8 cellular contexts compared by ENCODE assay signal in genomic region chr1:113904292-113904673, GRCh38. TPM values are rescaled to one million over a fixed set of nuclear protein-coding genes. Genes with fewer than 3 reads are reported as not detected.
DNase-seq lines count a peak whose midpoint lies in the region; ATAC-seq and TF ChIP-seq lines count a peak whose summit lies in the region.

No MANE protein-coding gene starts in this region.

- no peak overlapping the region for H3K4ac ChIP-seq in neuronal stem cell (ENCODE audit: low read length)

- peak overlapping the region; percentile 86 for H3K9ac ChIP-seq in neuronal stem cell (ENCODE audit: low read depth, low read length, poor library complexity)

- no peaks in the 10 kb centered on the region for H3K27me3 ChIP-seq in CD8-positive, alpha-beta T cell (ENCODE audit: insufficient read depth, low read length)
- H3K27me3 ChIP-seq in neuronal stem cell (ENCODE audit: control insufficient read depth in 3 of 3, insufficient read depth in 3 of 3, low read depth in 1 of 3, low read length in 3 of 3), result no peaks in the 10 kb centered on the region

- WGBS in neuronal stem cell (ENCODE audit: extremely low coverage in 2 of 2, insufficient read length in 2 of 2, insufficient replicate concordance in 1 of 2), 2 donors, result no CpG with 5 or more reads among the region's 11 CpGs

- H3K18ac ChIP-seq in neuronal stem cell (ENCODE audit: low read length), result peak overlapping the region; percentile 93

- peak in 1 of 7 experiments; percentile 72 for DNase-seq in CD8-positive, alpha-beta T cell
- DNase-seq in SW480 (ENCODE audit: low spot score), result peak; percentile 65
- DNase-seq in epithelial cell of prostate (ENCODE audit: low read depth, low spot score), result peak; percentile 31
- no peak for DNase-seq in neuronal stem cell (ENCODE audit: low spot score)
- no peak for DNase-seq in GM19238 (ENCODE audit: insufficient read length, low spot score)
- DNase-seq in ureter (ENCODE audit: low spot score), result no peak

- H3K4me3 ChIP-seq in CD8-positive, alpha-beta T cell (ENCODE audit: low read depth, low read length), result peak overlapping the region; percentile 85
- H3K4me3 ChIP-seq in neuronal stem cell (ENCODE audit: low read length in 2 of 2), result peak overlapping the region; percentile 72 to 99

- H2BK15ac ChIP-seq in neuronal stem cell (ENCODE audit: low read length), result peak overlapping the region; percentile 52

- H3K4me1 Mint-ChIP-seq in CD8-positive, alpha-beta T cell (ENCODE audit: low read depth), result peaks cover 68% of the 10 kb centered on the region

- H3K14ac ChIP-seq in neuronal stem cell (ENCODE audit: low read length), result peak overlapping the region; percentile 73

- peaks cover 13% of the 10 kb centered on the region for H3K36me3 ChIP-seq in CD8-positive, alpha-beta T cell (ENCODE audit: insufficient read depth, low read length)
- H3K36me3 ChIP-seq in neuronal stem cell (replicated peaks in 1 of 2; ENCODE audit: control insufficient read depth in 2 of 2, insufficient read depth in 2 of 2, low read length in 2 of 2), result peaks cover 11 to 55% of the 10 kb centered on the region in 2 donors

- H3K27me3 Mint-ChIP-seq in CD8-positive, alpha-beta T cell (ENCODE audit: low read depth), result no peaks in the 10 kb centered on the region

- H3K9me3 Mint-ChIP-seq in CD8-positive, alpha-beta T cell, result no peaks in the 10 kb centered on the region

- H4K8ac ChIP-seq in neuronal stem cell (ENCODE audit: low read depth, low read length), result no peak overlapping the region

- POLR2A ChIA-PET in CD8-positive, alpha-beta T cell (lab: Charles Lee), result interaction anchor here (0.6 to 4.3 kb wide), 24 partner anchors 12 to 1151 kb away, joined by 3 to 119 read pairs (median 4); partner anchors contain the start of genes HIPK1, RSBN1 and TRIM33

- H4K91ac ChIP-seq in neuronal stem cell (ENCODE audit: low read depth, low read length, poor library complexity), result no peak overlapping the region

- intact Hi-C loops in CD8-positive, alpha-beta T cell (cut with DNase I, micrococcal nuclease), result loop anchor here (10.0 kb wide), 3 partner anchors 149 to 829 kb away; partner anchors contain the start of genes BCAS2 (in 1 of the 2), LRIG2 (in 1 of the 2) and PHTF1 (in 1 of the 2)

- TF ChIP-seq CTCF in CD8-positive, alpha-beta T cell (IDR thresholded peaks at IDR 0.05), result no peak

- no peak overlapping the region for H2AK5ac ChIP-seq in neuronal stem cell (ENCODE audit: low read depth, low read length)

- no peaks in the 10 kb centered on the region for H3K9me3 ChIP-seq in CD8-positive, alpha-beta T cell (ENCODE audit: low read length)
- H3K9me3 ChIP-seq in neuronal stem cell (replicated peaks in 1 of 2; ENCODE audit: control insufficient read depth in 2 of 2, insufficient read depth in 1 of 2, low read depth in 1 of 2, low read length in 2 of 2), result no peaks in the 10 kb centered on the region

- H3K4me2 ChIP-seq in neuronal stem cell (ENCODE audit: insufficient read depth, low read length, poor library complexity, severe bottlenecking), result peak overlapping the region; percentile 89

- no peak overlapping the region for H2BK5ac ChIP-seq in neuronal stem cell (ENCODE audit: low read length)

- peak; percentile 41 for ATAC-seq in CD8-positive, alpha-beta T cell
- ATAC-seq in GM19438 (IDR thresholded peaks at IDR 0.05; ENCODE audit: low read depth, unreplicated experiment) (peak; percentile 28), HG03520 (IDR thresholded peaks at IDR 0.05; ENCODE audit: unreplicated experiment) (peak; percentile 26)

- peaks cover 34% of the 10 kb centered on the region for H3K4me1 ChIP-seq in CD8-positive, alpha-beta T cell (ENCODE audit: insufficient read depth, low read length)
- peaks cover 2 to 6% of the 10 kb centered on the region in 2 donors for H3K4me1 ChIP-seq in neuronal stem cell (ENCODE audit: control insufficient read depth in 2 of 2, insufficient read depth in 1 of 2, low read depth in 1 of 2, low read length in 2 of 2)

- peak overlapping the region; percentile 91 for H2AFZ ChIP-seq in neuronal stem cell (ENCODE audit: low read length)

- H3K36me3 Mint-ChIP-seq in CD8-positive, alpha-beta T cell, result peaks cover 63% of the 10 kb centered on the region

- H3K4me3 Mint-ChIP-seq in CD8-positive, alpha-beta T cell, result peak overlapping the region; percentile 99

- no peak overlapping the region for H2BK120ac ChIP-seq in neuronal stem cell (ENCODE audit: low read depth, low read length)

- CTCF ChIA-PET in CD8-positive, alpha-beta T cell (lab: Charles Lee), result interaction anchor here (0.8 to 6.0 kb wide), 18 partner anchors 12 to 144 kb away, joined by 3 to 61 read pairs (median 4); partner anchors contain the start of genes HIPK1 and RSBN1

- no peak overlapping the region for H2BK12ac ChIP-seq in neuronal stem cell (ENCODE audit: low read length)

- H3K27ac Mint-ChIP-seq in CD8-positive, alpha-beta T cell, result peak overlapping the region; percentile 100

- H3K79me1 ChIP-seq in neuronal stem cell (ENCODE audit: low read depth, low read length), result peaks cover 4% of the 10 kb centered on the region

- H3K23ac ChIP-seq in neuronal stem cell (ENCODE audit: low read depth, low read length, poor library complexity), result peak overlapping the region; percentile 29

- H3K27ac ChIP-seq in CD8-positive, alpha-beta T cell (ENCODE audit: low read depth, low read length), result peak overlapping the region; percentile 96
- H3K27ac ChIP-seq in epithelial cell of prostate (peak overlapping the region; percentile 84), neuronal stem cell (replicated peaks; ENCODE audit: low read length) (peak overlapping the region; percentile 95)

RNA-seq across cellular contexts. Expression of gene AP4B1, which starts 0.3 kb away (rescaled TPM):
- 10 to 100 TPM; 63.7 to 67.3 TPM for total RNA-seq in CD8-positive, alpha-beta T cell
- 9.6 TPM for polyA plus RNA-seq in neuronal stem cell (2013, experiment 1 of 2)
- polyA plus RNA-seq in neuronal stem cell (2013, experiment 2 of 2), result 8.3 TPM
- total RNA-seq in ureter, result 31.6 TPM

RNA-seq across cellular contexts. Expression of gene DCLRE1B, which starts 0.8 kb away (rescaled TPM):
- total RNA-seq in CD8-positive, alpha-beta T cell, result 1 to 10 TPM; 8.1 to 9.1 TPM
- polyA plus RNA-seq in neuronal stem cell (2013, experiment 1 of 2), result 8.9 TPM
- polyA plus RNA-seq in neuronal stem cell (2013, experiment 2 of 2), result 9.1 TPM
- total RNA-seq in ureter, result 5.3 TPM

RNA-seq across cellular contexts. Expression of gene BCL2L15, which starts 16.9 kb away (rescaled TPM):
- total RNA-seq in CD8-positive, alpha-beta T cell, result 1 to 10 TPM in 1 of 2 experiments, under 1 TPM in 1; 0.89 to 2.0 TPM
- polyA plus RNA-seq in neuronal stem cell (2013, experiment 1 of 2), result 0.04 TPM
- polyA plus RNA-seq in neuronal stem cell (2013, experiment 2 of 2), result 0.06 TPM
- total RNA-seq in ureter, result 8.0 TPM

RNA-seq across cellular contexts. Expression of gene HIPK1, which starts 24.8 kb away (rescaled TPM):
- 100 to 1,000 TPM; 301 to 312 TPM for total RNA-seq in CD8-positive, alpha-beta T cell
- 24.6 TPM for polyA plus RNA-seq in neuronal stem cell (2013, experiment 1 of 2)
- 25.1 TPM for polyA plus RNA-seq in neuronal stem cell (2013, experiment 2 of 2)
- total RNA-seq in ureter, result 73.2 TPM

RNA-seq across cellular contexts. Expression of gene PTPN22, which starts 32.8 kb away (rescaled TPM):
- total RNA-seq in CD8-positive, alpha-beta T cell, result 10 to 100 TPM; 48.6 to 52.4 TPM
- polyA plus RNA-seq in neuronal stem cell (2013, experiment 1 of 2), result not detected
- polyA plus RNA-seq in neuronal stem cell (2013, experiment 2 of 2), result 0.01 TPM
- total RNA-seq in ureter, result 5.2 TPM

Comparison
In these comparisons a context has a peak if more than half of its experiments do, and no peak if none do; other contexts are left out.
1. DNase-seq: peak in SW480 (single experiment) and epithelial cell of prostate (single experiment); none in neuronal stem cell (single experiment), GM19238 (single experiment) and ureter (single experiment).
2. Peak in every context shown above with its lines, with median percentiles within 50 percentile points of each other: ATAC-seq and H3K27ac ChIP-seq.